Comparison of ENCODE assay signal across 22 cellular contexts in genomic region chr16:70711211-70711978, GRCh38. TPM values are rescaled to one million over a fixed set of nuclear protein-coding genes. Genes with fewer than 3 reads are reported as not detected.
DNase-seq lines count a peak whose midpoint lies in the region; ATAC-seq and TF ChIP-seq lines count a peak whose summit lies in the region.
"Had no signal": no experiment of that assay in that cellular context is flagged by ENCODE, and none has a peak within 500 bp of the region (broad histone marks: within the 10 kb centered on the region; RNA-seq: fewer than 3 reads in every experiment).

No MANE protein-coding gene starts in this region.

- no peak for TF ChIP-seq CTCF in type B pancreatic cell (conservative IDR thresholded peaks at IDR 0.05)
- TF ChIP-seq CTCF in esophagus squamous epithelium (IDR thresholded peaks at IDR 0.05), result no peak

- 89 to 90% methylated on average over 5 to 11 of the region's 13 CpGs for WGBS in esophagus squamous epithelium, 2 donors

- no peak for TF ChIP-seq POLR2A in esophagus squamous epithelium (IDR thresholded peaks at IDR 0.05)

- ATAC-seq in central memory CD8-positive, alpha-beta T cell (replicated peaks; ENCODE audit: extremely low read depth, poor library complexity, severe bottlenecking), result no peak
- no peak for ATAC-seq in GM19397 (IDR thresholded peaks at IDR 0.05; ENCODE audit: unreplicated experiment)
- ATAC-seq: SK-N-SH treated with all-trans-retinoic acid at 6 μM for 48 hours had no signal

- H3K4me3 ChIP-seq in muscle layer of colon (ENCODE audit: low read depth in 1 of 2, low read length in 2 of 2), result no peak overlapping the region
- H3K4me3 ChIP-seq in esophagus squamous epithelium, result no peak overlapping the region
- H3K4me3 ChIP-seq: BLaER1 treated with 17β-estradiol and CSF1 and Interleukin-3, amounts not matched to agents 10 nM and 100 nM; Peyer's patch; right atrium auricular region had no signal

- peaks cover 4% of the 10 kb centered on the region for H3K36me3 Mint-ChIP-seq in central memory CD8-positive, alpha-beta T cell (ENCODE audit: insufficient read depth)
- H3K36me3 Mint-ChIP-seq in type B pancreatic cell, result peaks cover 9% of the 10 kb centered on the region

- peak overlapping the region; percentile 67 for H3K27ac Mint-ChIP-seq in central memory CD8-positive, alpha-beta T cell (ENCODE audit: low read depth)
- peak overlapping the region; percentile 81 for H3K27ac Mint-ChIP-seq in type B pancreatic cell
- H3K27ac Mint-ChIP-seq: activated naive CD4-positive, alpha-beta T cell treated with anti-CD3 and anti-CD28 coated beads, Interleukin-2, amount 50 U/mL, for 24 hours had no signal

- H3K27me3 ChIP-seq in muscle layer of colon (ENCODE audit: control insufficient read depth in 1 of 2, insufficient read depth in 2 of 2, low read length in 2 of 2), result no peaks in the 10 kb centered on the region
- no peaks in the 10 kb centered on the region for H3K27me3 ChIP-seq in esophagus squamous epithelium
- H3K27me3 ChIP-seq: BLaER1 treated with 17β-estradiol and CSF1 and Interleukin-3, amounts not matched to agents 10 nM and 100 nM; brain microvascular endothelial cell; Peyer's patch; right atrium auricular region had no signal

- no peaks in the 10 kb centered on the region for H3K4me1 Mint-ChIP-seq in central memory CD8-positive, alpha-beta T cell
- peaks cover 43% of the 10 kb centered on the region for H3K4me1 Mint-ChIP-seq in type B pancreatic cell (ENCODE audit: unreplicated experiment)
- H3K4me1 Mint-ChIP-seq: activated naive CD4-positive, alpha-beta T cell treated with anti-CD3 and anti-CD28 coated beads, Interleukin-2, amount 50 U/mL, for 24 hours had no signal

- no peaks in the 10 kb centered on the region for H3K36me3 ChIP-seq in muscle layer of colon (ENCODE audit: insufficient read depth, low read length)
- peaks cover 0 to 8% (median 0%) of the 10 kb centered on the region in 3 donors for H3K36me3 ChIP-seq in esophagus squamous epithelium
- H3K36me3 ChIP-seq: brain microvascular endothelial cell, right atrium auricular region had no signal

- H3K9ac ChIP-seq in muscle layer of colon (ENCODE audit: low read length), result no peak overlapping the region
- H3K9ac ChIP-seq: BLaER1 treated with 17β-estradiol and CSF1 and Interleukin-3, amounts not matched to agents 10 nM and 100 nM had no signal

- H3K4me1 ChIP-seq in muscle layer of colon (ENCODE audit: insufficient read depth, low read length) (peaks cover 93% of the 10 kb centered on the region), esophagus squamous epithelium (peaks cover 24 to 77% (median 44%) of the 10 kb centered on the region in 3 donors)

- no peaks in the 10 kb centered on the region for H3K27me3 Mint-ChIP-seq in central memory CD8-positive, alpha-beta T cell
- H3K27me3 Mint-ChIP-seq in type B pancreatic cell, result no peaks in the 10 kb centered on the region
- H3K27me3 Mint-ChIP-seq: activated naive CD4-positive, alpha-beta T cell treated with anti-CD3 and anti-CD28 coated beads, Interleukin-2, amount 50 U/mL, for 24 hours had no signal

- H3K27ac ChIP-seq in muscle layer of colon (ENCODE audit: low read depth, low read length) (peak overlapping the region; percentile 23), esophagus squamous epithelium (peak overlapping the region in 1 of 4 donors; percentile 15)
- H3K27ac ChIP-seq: 22Rv1, brain microvascular endothelial cell, Peyer's patch, right atrium auricular region had no signal

- DNase-seq in NCI-H2196 (lab: John Stamatoyannopoulos, UW; ENCODE audit: unreplicated experiment), result peak; percentile 18
- no peak for DNase-seq in NCI-H2196 treated with DMSO at 0.1 percent for 48 hours (lab: John Stamatoyannopoulos, UW; ENCODE audit: unreplicated experiment)
- no peak for DNase-seq in central memory CD8-positive, alpha-beta T cell (ENCODE audit: low spot score in 2 of 2)
- no peak for DNase-seq in type B pancreatic cell (ENCODE audit: extremely low spot score, unreplicated experiment)
- DNase-seq in esophagus squamous epithelium (lab: John Stamatoyannopoulos, UW), result no peak
- DNase-seq in stimulated activated CD4-positive, alpha-beta T cell treated with anti-CD3 and anti-CD28 coated beads, Interleukin-4, amount 100 ng/mL, for 1 hour, result no peak
- DNase-seq: activated CD4-positive, alpha-beta T cell treated with anti-CD3 and anti-CD28 coated beads, Interleukin-2, amount 50 U/mL, for 1 hour; activated T-cell treated with anti-CD3 and anti-CD28 coated beads for 4 hours; brain microvascular endothelial cell; H9; Karpas-422; NCI-H1105 treated with DMSO at 0.1 percent for 48 hours; NCI-H2171; Peyer's patch; substantia nigra had no signal

- no peaks in the 10 kb centered on the region for H3K9me3 Mint-ChIP-seq in central memory CD8-positive, alpha-beta T cell
- H3K9me3 Mint-ChIP-seq in type B pancreatic cell, result peaks cover 4% of the 10 kb centered on the region
- H3K9me3 Mint-ChIP-seq: activated naive CD4-positive, alpha-beta T cell treated with anti-CD3 and anti-CD28 coated beads, Interleukin-2, amount 50 U/mL, for 24 hours; H9 had no signal

- intact Hi-C loops in esophagus squamous epithelium (cut with DNase I), result no loop called here

- H3K9me3 ChIP-seq in muscle layer of colon (ENCODE audit: low read length) (no peaks in the 10 kb centered on the region), esophagus squamous epithelium (no peaks in the 10 kb centered on the region)
- H3K9me3 ChIP-seq: BLaER1 treated with 17β-estradiol and CSF1 and Interleukin-3, amounts not matched to agents 10 nM and 100 nM; Peyer's patch; right atrium auricular region had no signal

- no peak overlapping the region for H3K4me3 Mint-ChIP-seq in central memory CD8-positive, alpha-beta T cell
- H3K4me3 Mint-ChIP-seq in type B pancreatic cell, result peak overlapping the region; percentile 30
- H3K4me3 Mint-ChIP-seq: activated naive CD4-positive, alpha-beta T cell treated with anti-CD3 and anti-CD28 coated beads, Interleukin-2, amount 50 U/mL, for 24 hours had no signal

RNA-seq across cellular contexts. Expression of gene MTSS2, which starts 25.5 kb away (rescaled TPM):
- 92.2 and 118 TPM in 2 replicates for total RNA-seq in type B pancreatic cell (ENCODE audit: low replicate concordance)
- total RNA-seq in esophagus squamous epithelium, result 10 to 100 TPM; 15.5 to 39.7 (median 27.5) TPM
